In the genomic region with DNA sequence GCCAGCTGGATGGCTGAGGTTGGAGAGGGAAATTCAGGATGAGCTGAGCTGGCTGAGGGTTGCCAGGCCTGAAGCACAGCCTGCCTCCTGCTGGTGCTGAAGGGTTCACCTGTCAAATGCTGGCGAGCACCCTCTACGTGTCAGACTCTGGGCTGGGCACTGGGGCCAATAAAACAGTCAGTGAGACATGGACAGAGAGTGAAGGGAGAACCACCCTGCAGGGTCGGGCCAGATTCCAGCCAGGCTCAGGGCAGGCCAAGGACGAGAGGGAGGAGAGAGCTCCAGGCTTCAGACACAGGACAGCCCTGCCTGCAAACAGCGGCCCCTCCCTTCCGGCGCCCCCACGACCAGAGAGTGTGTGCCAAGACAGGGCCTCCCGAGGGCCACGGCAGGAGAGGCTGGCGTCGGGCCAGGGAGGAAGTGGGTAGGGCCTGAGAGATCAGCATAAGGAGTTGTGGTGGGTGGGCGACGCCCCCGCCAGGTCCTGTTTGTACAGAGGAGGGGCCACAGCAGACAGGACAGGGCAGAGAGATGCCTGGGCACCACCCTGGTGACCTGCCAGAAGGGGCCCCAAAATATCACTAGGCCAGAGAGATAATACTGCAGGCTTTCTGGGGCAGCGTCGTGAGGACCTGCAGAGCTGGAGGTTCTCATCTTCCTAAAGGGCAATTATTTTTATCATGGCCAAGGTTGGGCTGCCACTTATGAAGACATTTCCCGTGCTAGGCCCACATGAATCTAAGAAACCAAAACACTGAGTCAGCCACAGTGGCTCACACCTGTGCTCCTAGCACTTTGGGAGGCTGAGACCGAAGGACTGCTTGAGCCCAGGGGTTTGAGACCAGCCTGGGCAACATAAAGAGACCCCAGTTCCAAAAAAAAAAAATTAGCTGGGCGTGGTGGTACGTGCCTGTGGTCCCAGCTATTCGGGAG, we compare ENCODE assay signal across 9 cellular contexts.
DNase-seq lines count a peak whose midpoint lies in the region; ATAC-seq, FAIRE-seq and TF ChIP-seq lines count a peak whose summit lies in the region.
"Had no signal": no experiment of that assay in that cellular context is flagged by ENCODE, and none has a peak within 500 bp of the region (broad histone marks: within the 10 kb centered on the region; RNA-seq: fewer than 3 reads in every experiment).

No MANE protein-coding gene starts in this region.

- peaks cover 54 to 57% of the 10 kb centered on the region in 2 donors for H3K4me1 Mint-ChIP-seq in natural killer cell

- peak overlapping the region; percentile 60 for H3K27ac ChIP-seq in HL-60 (replicated peaks)
- H3K27ac ChIP-seq: dorsolateral prefrontal cortex had no signal

- ATAC-seq in natural killer cell: peak; percentile 27 to 57 (median 35)

- peak; percentile 3 for DNase-seq in A172 (ENCODE audit: low spot score)
- peak; percentile 85 to 94 for DNase-seq in HL-60 (ENCODE audit: low read depth in 1 of 2, low spot score in 1 of 2)
- peak; percentile 32 to 89 (median 59) for DNase-seq in activated CD4-positive, CD25-positive, alpha-beta regulatory T cell (lab: John Stamatoyannopoulos, UW)
- DNase-seq in cardiac fibroblast (ENCODE audit: low read depth in 2 of 2): peak; percentile 22 to 81
- peak; percentile 55 for DNase-seq in natural killer cell
- peak; percentile 49 for DNase-seq in urothelium cell line (ENCODE audit: low spot score)
- no peak for DNase-seq in SW480 (ENCODE audit: low spot score)
- DNase-seq in NCI-H2107 treated with DMSO at 0.1 percent for 48 hours (lab: John Stamatoyannopoulos, UW; ENCODE audit: unreplicated experiment): no peak

- FAIRE-seq in urothelium cell line (lab: Jason Lieb, UNC): no peak

- H3K36me3 Mint-ChIP-seq in natural killer cell: peaks cover 21% of the 10 kb centered on the region

- no peaks in the 10 kb centered on the region for H3K27me3 ChIP-seq in HL-60 (ENCODE audit: insufficient read depth, poor library complexity, severe bottlenecking)
- H3K27me3 ChIP-seq: dorsolateral prefrontal cortex had no signal

- intact Hi-C loops in natural killer cell (cut with micrococcal nuclease): loop anchor here (10.0 kb wide), 1 partner anchor 253 kb away; the partner anchor contains the start of gene RPS6KA5

- TF ChIP-seq CTCF in HL-60 (IDR thresholded peaks at IDR 0.05; ENCODE audit: insufficient read depth, low read length) (peak; percentile 19), cardiac fibroblast (IDR thresholded peaks at IDR 0.05; ENCODE audit: low read depth, low read length) (peak; percentile 12), natural killer cell (IDR thresholded peaks at IDR 0.05) (no peak)

- H3K4me3 Mint-ChIP-seq in natural killer cell: peak overlapping the region; percentile 84

- peak overlapping the region; percentile 98 for H3K27ac Mint-ChIP-seq in natural killer cell

- H3K4me3 ChIP-seq in HL-60 (replicated peaks; ENCODE audit: insufficient read depth, low read length): no peak overlapping the region
- no peak overlapping the region for H3K4me3 ChIP-seq in cardiac fibroblast (replicated peaks in 1 of 2; ENCODE audit: low read depth in 2 of 2, low read length in 2 of 2)
- H3K4me3 ChIP-seq: dorsolateral prefrontal cortex had no signal

- no peaks in the 10 kb centered on the region for H3K9me3 Mint-ChIP-seq in natural killer cell

- no peaks in the 10 kb centered on the region for H3K27me3 Mint-ChIP-seq in natural killer cell (ENCODE audit: low read depth in 2 of 2)

Comparison
In these comparisons a context has a peak if more than half of its experiments do, and no peak if none do; other contexts are left out.
1. DNase-seq: peak in A172 (single experiment), HL-60 (2 of 2), activated CD4-positive, CD25-positive, alpha-beta regulatory T cell (4 of 4), cardiac fibroblast (2 of 2), natural killer cell (single experiment) and urothelium cell line (single experiment); none in SW480 (single experiment) and NCI-H2107 treated with DMSO at 0.1 percent for 48 hours (single experiment).